ENCODE assay signal across 7 cellular contexts in the genomic region with DNA sequence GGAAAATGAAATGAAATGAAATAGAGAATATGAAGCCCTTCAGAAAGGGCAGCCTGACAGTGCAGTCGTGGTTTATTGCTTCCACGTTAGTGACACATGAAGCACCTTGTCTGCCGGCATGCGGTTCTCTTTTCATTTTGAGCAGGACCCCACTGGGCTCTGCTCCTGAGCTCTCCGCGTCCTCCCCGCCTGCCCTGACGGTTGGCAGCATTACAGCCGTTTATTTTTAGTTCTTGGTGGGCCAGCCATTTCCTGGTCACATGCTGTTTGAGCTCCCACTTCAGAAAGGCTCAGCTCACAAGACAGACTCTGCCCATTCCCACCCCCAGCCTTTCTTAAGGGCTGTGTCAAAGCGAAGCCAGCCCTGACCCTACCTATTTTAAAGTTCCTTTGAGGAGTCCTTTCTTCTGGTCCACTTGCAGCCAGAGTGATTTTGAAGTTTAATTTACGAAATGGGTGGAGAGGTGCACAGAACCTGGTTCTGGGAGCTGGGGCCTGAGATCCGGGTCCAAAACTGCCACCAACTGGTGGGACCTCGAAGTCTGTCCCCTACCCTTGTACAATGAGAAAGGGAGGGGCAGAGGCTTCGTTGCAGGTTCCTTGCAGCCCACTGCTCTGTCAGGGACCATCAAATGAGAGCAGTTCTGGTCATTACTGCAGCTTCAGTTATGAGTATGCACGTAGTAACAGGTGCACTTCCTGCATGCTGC.
DNase-seq lines count a peak whose midpoint lies in the region; ATAC-seq and TF ChIP-seq lines count a peak whose summit lies in the region.

No MANE protein-coding gene starts in this region.

- H3K36me3 Mint-ChIP-seq in T-cell: no peaks in the 10 kb centered on the region

- no peak overlapping the region for H3K4me3 ChIP-seq in WERI-Rb-1 (ENCODE audit: low read depth, low read length)

- no peaks in the 10 kb centered on the region for H3K27me3 ChIP-seq in WERI-Rb-1 (ENCODE audit: insufficient read depth, low read depth, severe bottlenecking)

- H3K4me1 Mint-ChIP-seq in T-cell: peaks cover 7 to 15% (median 11%) of the 10 kb centered on the region in 3 donors

- POLR2A ChIA-PET in T-cell (lab: Charles Lee): interaction anchor here in 1 of 2 donors (0.6 kb wide), 1 partner anchor 689 kb away, joined by 7 read pairs; no protein-coding TSS in a partner anchor

- DNase-seq in T-cell (no peak), myocyte (ENCODE audit: low read depth) (peak; percentile 70), GM19240 (ENCODE audit: insufficient read length, low spot score) (no peak), NCI-H82 (lab: John Stamatoyannopoulos, UW) (no peak), WERI-Rb-1 (no peak)

- no peaks in the 10 kb centered on the region for H3K9me3 ChIP-seq in WERI-Rb-1 (ENCODE audit: severe bottlenecking)

- CTCF ChIA-PET in T-cell (lab: Charles Lee): no interaction called here

- no peaks in the 10 kb centered on the region for H3K36me3 ChIP-seq in WERI-Rb-1

- peak; percentile 67 for ATAC-seq in GM19023 (IDR thresholded peaks at IDR 0.05; ENCODE audit: unreplicated experiment)
- peak; percentile 68 for ATAC-seq in HG02973 (IDR thresholded peaks at IDR 0.05; ENCODE audit: unreplicated experiment)
- no peak for ATAC-seq in T-cell (replicated peaks in 1 of 4)

- peaks cover 0 to 3% (median 0%) of the 10 kb centered on the region in 3 donors for H3K9me3 Mint-ChIP-seq in T-cell

- no peak for TF ChIP-seq CTCF in WERI-Rb-1 (IDR thresholded peaks at IDR 0.05; ENCODE audit: low read depth, low read length)

- H3K27ac Mint-ChIP-seq in T-cell: no peak overlapping the region

- no peak overlapping the region for H3K27ac ChIP-seq in WERI-Rb-1

- peaks cover 7 to 19% of the 10 kb centered on the region in 2 donors for H3K27me3 Mint-ChIP-seq in T-cell

- H3K4me3 Mint-ChIP-seq in T-cell: peak overlapping the region in 2 of 3 donors; percentile 25 to 46

Comparison
In these comparisons a context has a peak if more than half of its experiments do, and no peak if none do; other contexts are left out.
1. ATAC-seq: peak in GM19023 (single experiment) and HG02973 (single experiment); none in T-cell (0 of 4).